In the genomic region with DNA sequence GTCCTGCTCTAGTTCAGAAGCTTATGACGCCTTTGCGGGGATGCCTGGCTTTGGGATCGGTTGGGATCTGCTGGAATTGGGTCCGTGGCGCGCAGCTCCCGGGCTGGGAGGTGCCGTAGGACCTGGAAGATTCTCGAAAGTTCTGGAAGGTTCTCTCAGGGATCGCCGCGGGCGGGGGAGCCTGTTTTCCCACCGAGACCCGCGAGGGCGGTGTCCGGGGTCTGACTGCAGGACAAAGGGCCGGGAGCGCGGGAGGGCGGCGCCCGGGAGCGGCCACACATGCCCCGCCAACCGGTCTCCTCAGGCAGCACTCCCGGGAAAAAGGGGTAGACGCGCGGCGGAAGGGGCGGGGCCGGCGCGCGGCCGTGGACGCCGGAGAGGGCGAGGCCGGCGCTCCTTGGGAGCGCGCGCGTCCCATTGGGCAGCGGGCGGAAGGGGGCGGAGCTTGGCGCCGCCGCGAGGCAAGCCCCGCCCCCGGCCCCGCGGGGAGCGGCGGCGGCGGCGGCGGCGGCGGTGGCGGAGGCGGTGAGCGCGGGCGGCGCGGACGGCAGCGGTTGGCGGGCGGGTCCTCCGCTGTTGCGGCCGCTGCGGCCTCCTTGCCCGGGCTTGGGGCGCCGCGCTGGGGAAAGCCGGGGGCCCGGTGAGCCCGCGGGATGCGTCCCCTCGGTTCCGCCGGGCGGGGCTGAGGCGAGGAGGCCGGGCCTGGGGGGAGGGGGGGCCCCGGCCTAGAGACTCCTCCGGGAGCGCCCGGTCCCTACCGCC, we compare ENCODE assay signal across 8 cellular contexts. TPM values are rescaled to one million over a fixed set of nuclear protein-coding genes. Genes with fewer than 3 reads are reported as not detected.
DNase-seq lines count a peak whose midpoint lies in the region; ATAC-seq and TF ChIP-seq lines count a peak whose summit lies in the region.

No MANE protein-coding gene starts in this region.

- ATAC-seq in GM18868 (IDR thresholded peaks at IDR 0.05; ENCODE audit: unreplicated experiment) (peak; percentile 84), HG03103 (IDR thresholded peaks at IDR 0.05; ENCODE audit: low read depth, unreplicated experiment) (peak; percentile 81), WTC11 (peak; percentile 95)

- peaks cover 28% of the 10 kb centered on the region for H3K36me3 Mint-ChIP-seq in WTC11

- peaks cover 5% of the 10 kb centered on the region for H3K79me2 ChIP-seq in ACC112 (ENCODE audit: control insufficient read depth, insufficient read depth, low read length, unreplicated experiment)

- POLR2A ChIA-PET in WTC11 (lab: Charles Lee): interaction anchor here (0.6 to 1.2 kb wide), 5 partner anchors 11 to 94 kb away, joined by 3 to 4 read pairs (median 3); partner anchors contain the start of gene CIRBP

- CTCF ChIA-PET in WTC11 (lab: Charles Lee): interaction anchor here (1.0 to 2.3 kb wide), 6 partner anchors 10 to 93 kb away, joined by 3 to 9 read pairs (median 3); no protein-coding TSS in a partner anchor

- H3K4me3 Mint-ChIP-seq in WTC11: peak overlapping the region; percentile 94

- peak overlapping the region; percentile 31; the same call in 1 of the 2 replicates for H3K27ac ChIP-seq in ACC112 (ENCODE audit: low read depth, low read length)

- H3K27me3 ChIP-seq in ACC112 (ENCODE audit: insufficient read depth, low read length): no peaks in the 10 kb centered on the region

- H3K4me1 ChIP-seq in ACC112 (ENCODE audit: control insufficient read depth, insufficient read depth, low read length, unreplicated experiment): peaks cover 6% of the 10 kb centered on the region

- peak overlapping the region; percentile 92 for H3K4me3 ChIP-seq in ACC112 (ENCODE audit: low read depth, low read length)
- peak overlapping the region; percentile 86 to 96 for H3K4me3 ChIP-seq in cardiac fibroblast (replicated peaks in 1 of 2; ENCODE audit: low read depth in 2 of 2, low read length in 2 of 2)

- peaks cover 37% of the 10 kb centered on the region for H3K4me1 Mint-ChIP-seq in WTC11

- H3K27ac Mint-ChIP-seq in WTC11: peak overlapping the region; percentile 99

- peak; percentile 83 for DNase-seq in NCI-H2171 treated with DMSO at 0.1 percent for 48 hours (lab: John Stamatoyannopoulos, UW)
- DNase-seq in WTC11 (ENCODE audit: low spot score): peak; percentile 90
- DNase-seq in cardiac fibroblast (ENCODE audit: low read depth in 2 of 2): peak; percentile 83 to 91
- peak; percentile 83 for DNase-seq in iris pigment epithelial cell (ENCODE audit: low read depth)
- peak; percentile 73 to 79 for DNase-seq in stimulated activated CD4-positive, alpha-beta T cell treated with anti-CD3 and anti-CD28 coated beads, Interleukin-12 subunit alpha, Interleukin-12 subunit beta, amount 100 ng/mL, for 24 hours (ENCODE audit: low read depth in 2 of 2)

- no peak overlapping the region for H2AFZ ChIP-seq in ACC112 (ENCODE audit: low read length, unreplicated experiment)

- no peaks in the 10 kb centered on the region for H3K36me3 ChIP-seq in ACC112 (ENCODE audit: insufficient read depth, low read length)

- no peaks in the 10 kb centered on the region for H3K27me3 Mint-ChIP-seq in WTC11 (ENCODE audit: low read depth)

- H3K9me3 Mint-ChIP-seq in WTC11: no peaks in the 10 kb centered on the region

- TF ChIP-seq CTCF in WTC11 (IDR thresholded peaks at IDR 0.05) (no peak), cardiac fibroblast (IDR thresholded peaks at IDR 0.05; ENCODE audit: low read depth, low read length) (no peak)

TF ChIP-seq in WTC11, 78 proteins besides CTCF, POLR2A, EP300 and RAD21 (continues in another document):
- TF ChIP-seq ETV6 (CRISPR knock-in tag; IDR thresholded peaks at IDR 0.05): peak; percentile 43; the same call in 1 of the 2 replicates
- peak; percentile 16; the same call in 1 of the 2 replicates for TF ChIP-seq FOXK1 (CRISPR knock-in tag; IDR thresholded peaks at IDR 0.05)
- peak; percentile 42; the same call in 1 of the 2 replicates for TF ChIP-seq MYBL2 (CRISPR knock-in tag; IDR thresholded peaks at IDR 0.05)
- peak; percentile 26; the same call in 1 of the 2 replicates for TF ChIP-seq NFYB (CRISPR knock-in tag; conservative IDR thresholded peaks at IDR 0.05; ENCODE audit: low read depth)
- no peak for TF ChIP-seq GTF2I (CRISPR knock-in tag; conservative IDR thresholded peaks at IDR 0.05)
- TF ChIP-seq, protein P1, sequence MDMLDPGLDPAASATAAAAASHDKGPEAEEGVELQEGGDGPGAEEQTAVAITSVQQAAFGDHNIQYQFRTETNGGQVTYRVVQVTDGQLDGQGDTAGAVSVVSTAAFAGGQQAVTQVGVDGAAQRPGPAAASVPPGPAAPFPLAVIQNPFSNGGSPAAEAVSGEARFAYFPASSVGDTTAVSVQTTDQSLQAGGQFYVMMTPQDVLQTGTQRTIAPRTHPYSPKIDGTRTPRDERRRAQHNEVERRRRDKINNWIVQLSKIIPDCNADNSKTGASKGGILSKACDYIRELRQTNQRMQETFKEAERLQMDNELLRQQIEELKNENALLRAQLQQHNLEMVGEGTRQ (CRISPR knock-in tag; IDR thresholded peaks at IDR 0.05): 0 out of 2 replicates have a peak, but pooled peaks have one; percentile 30
- TF ChIP-seq TP53 (CRISPR knock-in tag; IDR thresholded peaks at IDR 0.05): 0 out of 2 replicates have a peak, but pooled peaks have one; percentile 40
- TF ChIP-seq OVOL2 (CRISPR knock-in tag; IDR thresholded peaks at IDR 0.05; ENCODE audit: borderline replicate concordance): no peak
- TF ChIP-seq SP1 (CRISPR knock-in tag; conservative IDR thresholded peaks at IDR 0.05): peak; percentile 93
- TF ChIP-seq ZNF317 (CRISPR knock-in tag; IDR thresholded peaks at IDR 0.05; ENCODE audit: borderline replicate concordance, low read depth): no peak
- TF ChIP-seq ZBTB21 (CRISPR knock-in tag; IDR thresholded peaks at IDR 0.05; ENCODE audit: borderline replicate concordance): 0 out of 2 replicates have a peak, but pooled peaks have one; percentile 18
- 0 out of 2 replicates have a peak, but pooled peaks have one; percentile 29 for TF ChIP-seq KAT7 (CRISPR knock-in tag; IDR thresholded peaks at IDR 0.05; ENCODE audit: borderline replicate concordance)
- peak; percentile 79; the same call in 1 of the 2 replicates for TF ChIP-seq ZNF232 (CRISPR knock-in tag; IDR thresholded peaks at IDR 0.05)
- TF ChIP-seq ZMAT4 (CRISPR knock-in tag; IDR thresholded peaks at IDR 0.05): no peak
- TF ChIP-seq ZNF671 (CRISPR knock-in tag; IDR thresholded peaks at IDR 0.05): no peak
- peak; percentile 16; the same call in 1 of the 2 replicates for TF ChIP-seq ARID4B (CRISPR knock-in tag; IDR thresholded peaks at IDR 0.05; ENCODE audit: borderline replicate concordance)
- peak; percentile 38; the same call in 1 of the 2 replicates for TF ChIP-seq MAX (CRISPR knock-in tag; IDR thresholded peaks at IDR 0.05)
- no peak for TF ChIP-seq ZNF423 (CRISPR knock-in tag; IDR thresholded peaks at IDR 0.05)
- TF ChIP-seq, protein P2, sequence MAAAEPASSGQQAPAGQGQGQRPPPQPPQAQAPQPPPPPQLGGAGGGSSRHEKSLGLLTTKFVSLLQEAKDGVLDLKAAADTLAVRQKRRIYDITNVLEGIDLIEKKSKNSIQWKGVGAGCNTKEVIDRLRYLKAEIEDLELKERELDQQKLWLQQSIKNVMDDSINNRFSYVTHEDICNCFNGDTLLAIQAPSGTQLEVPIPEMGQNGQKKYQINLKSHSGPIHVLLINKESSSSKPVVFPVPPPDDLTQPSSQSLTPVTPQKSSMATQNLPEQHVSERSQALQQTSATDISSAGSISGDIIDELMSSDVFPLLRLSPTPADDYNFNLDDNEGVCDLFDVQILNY (CRISPR knock-in tag; IDR thresholded peaks at IDR 0.05): peak; percentile 31; the same call in 1 of the 2 replicates

RNA-seq across cellular contexts. Expression of gene NDUFS7, which starts 29.0 kb away (rescaled TPM):
- total RNA-seq in WTC11 (2021): 136 to 149 TPM (median 139 TPM) in 3 replicates

RNA-seq across cellular contexts. Expression of gene GAMT, which starts 46.7 kb away (rescaled TPM):
- 27.7 to 33.6 TPM (median 28.9 TPM) in 3 replicates for total RNA-seq in WTC11 (2021)

RNA-seq across cellular contexts. Expression of gene DAZAP1, which starts 52.7 kb away (rescaled TPM):
- total RNA-seq in WTC11 (2021): 338 to 360 TPM (median 339 TPM) in 3 replicates

Comparison
In these comparisons a context has a peak if more than half of its experiments do, and no peak if none do; other contexts are left out.
1. Peak in every context shown above with its lines: DNase-seq, ATAC-seq, H3K4me3 ChIP-seq and H3K27ac ChIP-seq.